8 cellular contexts compared by ENCODE assay signal in genomic region chr2:32947484-32948143, GRCh38. TPM values are rescaled to one million over a fixed set of nuclear protein-coding genes. Genes with fewer than 3 reads are reported as not detected.
DNase-seq lines count a peak whose midpoint lies in the region; ATAC-seq and TF ChIP-seq lines count a peak whose summit lies in the region.

No MANE protein-coding gene starts in this region.

- peak overlapping the region in 1 of 2 experiments; percentile 77; a peak in 2 of 4 replicates for H4K8ac ChIP-seq in IMR-90 (ENCODE audit: low read depth in 2 of 2, low read length in 2 of 2)

- H2BK15ac ChIP-seq in IMR-90 (ENCODE audit: low read depth, low read length): 0 out of 3 replicates have a peak overlapping the region, but pooled peaks have one; percentile 1

- DNase-seq in IMR-90 (peak; percentile 54), fibroblast of peridontal ligament (ENCODE audit: extremely low read depth) (peak; percentile 35), COLO829 (ENCODE audit: low spot score) (no peak)
- DNase-seq in activated CD8-positive, alpha-beta memory T cell treated with anti-CD3 and anti-CD28 coated beads, Interleukin-2, amount 10 ng/mL, durations not matched to agents 7 days and 5 days: peak; percentile 51

- H3K27ac ChIP-seq in C4-2B (peak overlapping the region; percentile 35), IMR-90 (ENCODE audit: insufficient read depth, low read length) (peak overlapping the region; percentile 83), neural cell (ENCODE audit: low read length) (no peak overlapping the region)

- in situ Hi-C loops in IMR-90 (cut with MboI; ENCODE audit: low sequenced_read_pairs): loop anchor here (5.0 to 10.0 kb wide), 2 partner anchors 175 to 187 kb away; no protein-coding TSS in a partner anchor

- H3K56ac ChIP-seq in IMR-90 (ENCODE audit: extremely low read depth, insufficient read depth, low read length): peak overlapping the region; percentile 76; the same call in 1 of the 2 replicates

- H3K36me3 Mint-ChIP-seq in activated CD8-positive, alpha-beta memory T cell treated with anti-CD3 and anti-CD28 coated beads, Interleukin-2, amount 10 ng/mL, durations not matched to agents 7 days and 5 days: no peaks in the 10 kb centered on the region

- H3K14ac ChIP-seq in IMR-90 (replicated peaks; ENCODE audit: low read depth, low read length): peak overlapping the region; percentile 65

- peaks cover 66% of the 10 kb centered on the region for H3K27me3 Mint-ChIP-seq in activated CD8-positive, alpha-beta memory T cell treated with anti-CD3 and anti-CD28 coated beads, Interleukin-2, amount 10 ng/mL, durations not matched to agents 7 days and 5 days

- H2BK120ac ChIP-seq in IMR-90 (ENCODE audit: low read depth, low read length): peak overlapping the region; percentile 71

- peak overlapping the region; percentile 77; the same call in 1 of the 2 replicates for H3K23ac ChIP-seq in IMR-90 (ENCODE audit: low read depth, low read length)

- peak overlapping the region; percentile 85 for H2BK5ac ChIP-seq in IMR-90 (ENCODE audit: low read depth, low read length, poor library complexity, severe bottlenecking)

- peak overlapping the region; percentile 31 for H4K91ac ChIP-seq in IMR-90 (ENCODE audit: insufficient read depth, low read depth, low read length)

- WGBS in IMR-90 (ENCODE audit: extremely low coverage in 2 of 2, insufficient read length in 1 of 2), 2 experiments: 3% methylated on average over 6 of the region's 75 CpGs; no CpG with 5 or more reads in 1 of the 2 experiments

- dilution Hi-C loops in IMR-90 (cut with HindIII; ENCODE audit: low sequenced_read_pairs, unreplicated experiment): no loop called here

- H3K4ac ChIP-seq in IMR-90 (ENCODE audit: low read depth, low read length): peak overlapping the region; percentile 72

- H3K9me3 ChIP-seq in IMR-90 (ENCODE audit: control insufficient read depth, insufficient read depth, low read length) (no peaks in the 10 kb centered on the region), neural cell (ENCODE audit: low read length) (no peaks in the 10 kb centered on the region)

- H4K20me1 ChIP-seq in IMR-90 (ENCODE audit: insufficient read depth, low read length) (no peaks in the 10 kb centered on the region), neural cell (ENCODE audit: insufficient read depth) (no peaks in the 10 kb centered on the region)

- peak overlapping the region; percentile 44 for H2AK9ac ChIP-seq in IMR-90 (replicated peaks; ENCODE audit: low read depth, low read length, poor library complexity)

- intact Hi-C loops in IMR-90 (cut with micrococcal nuclease): loop anchor here (2.0 to 5.0 kb wide), 4 partner anchors 75 to 495 kb away; no protein-coding TSS in a partner anchor

- H3K9me2 ChIP-seq in neural cell (ENCODE audit: insufficient read depth, low read length): no peaks in the 10 kb centered on the region

- H3K18ac ChIP-seq in IMR-90 (ENCODE audit: low read depth, low read length): peak overlapping the region; percentile 1

- peaks cover 3% of the 10 kb centered on the region; the same call in 1 of the 2 replicates for H3K9me1 ChIP-seq in IMR-90 (ENCODE audit: insufficient read depth, low read length)

- no peak for TF ChIP-seq CTCF in C4-2B (conservative IDR thresholded peaks at IDR 0.05)
- no peak for TF ChIP-seq CTCF in IMR-90 (conservative IDR thresholded peaks at IDR 0.05; ENCODE audit: low read depth, low read length)
- no peak for TF ChIP-seq CTCF in neural cell (IDR thresholded peaks at IDR 0.05; ENCODE audit: poor library complexity, severe bottlenecking)

- POLR2A ChIA-PET in IMR-90 (lab: Charles Lee; ENCODE audit: unreplicated experiment): no interaction called here

- peak; percentile 27 for ATAC-seq in GM19452 (IDR thresholded peaks at IDR 0.05; ENCODE audit: unreplicated experiment)
- ATAC-seq in IMR-90 (ENCODE audit: low read depth): peak; percentile 57
- ATAC-seq in activated CD8-positive, alpha-beta memory T cell treated with anti-CD3 and anti-CD28 coated beads, Interleukin-2, amount 10 ng/mL, durations not matched to agents 7 days and 5 days: peak; percentile 38
- no peak for ATAC-seq in GM21786 (IDR thresholded peaks at IDR 0.05; ENCODE audit: unreplicated experiment)

- H2AK5ac ChIP-seq in IMR-90 (ENCODE audit: low read depth, low read length): peak overlapping the region; percentile 55

- H4K5ac ChIP-seq in IMR-90 (ENCODE audit: low read depth, low read length): peak overlapping the region; percentile 9; the same call in 1 of the 2 replicates

- peak overlapping the region; percentile 42 for H3K4me3 Mint-ChIP-seq in activated CD8-positive, alpha-beta memory T cell treated with anti-CD3 and anti-CD28 coated beads, Interleukin-2, amount 10 ng/mL, durations not matched to agents 7 days and 5 days

- no TSS peak for BruUV-seq in IMR-90 (replicated peaks; lab: Mats Ljungman, UMichigan)

- peak overlapping the region; percentile 61 for H3K4me3 ChIP-seq in IMR-90 (ENCODE audit: insufficient read depth, low read depth, low read length)
- H3K4me3 ChIP-seq in neural cell (ENCODE audit: low read length): peak overlapping the region; percentile 72

- H3K4me2 ChIP-seq in IMR-90 (ENCODE audit: low read depth, low read length): peak overlapping the region; percentile 92
- H3K4me2 ChIP-seq in neural cell (ENCODE audit: low read length): peak overlapping the region; percentile 38

- H3K36me3 ChIP-seq in IMR-90 (ENCODE audit: control insufficient read depth, insufficient read depth, low read length) (peaks cover 5% of the 10 kb centered on the region; the same call in 1 of the 2 replicates), neural cell (ENCODE audit: insufficient read depth, low read length) (no peaks in the 10 kb centered on the region)

- no peak overlapping the region for H3K27ac Mint-ChIP-seq in activated CD8-positive, alpha-beta memory T cell treated with anti-CD3 and anti-CD28 coated beads, Interleukin-2, amount 10 ng/mL, durations not matched to agents 7 days and 5 days

- H3K27me3 ChIP-seq in IMR-90 (ENCODE audit: control insufficient read depth, insufficient read depth, low read length) (no peaks in the 10 kb centered on the region), neural cell (ENCODE audit: insufficient read depth, low read depth, low read length) (peaks cover 5% of the 10 kb centered on the region)

- H3F3A ChIP-seq in neural cell (ENCODE audit: insufficient read depth, low read length, poor library complexity, severe bottlenecking): no peaks in the 10 kb centered on the region

- TF ChIP-seq RAD21 in IMR-90 (IDR thresholded peaks at IDR 0.05; ENCODE audit: low read length) (no peak), neural cell (conservative IDR thresholded peaks at IDR 0.05) (peak; percentile 38)

- H3K79me1 ChIP-seq in IMR-90 (ENCODE audit: low read depth in 1 of 2, low read length in 2 of 2): peaks cover 27 to 56% of the 10 kb centered on the region in 2 experiments

- H3K4me1 Mint-ChIP-seq in activated CD8-positive, alpha-beta memory T cell treated with anti-CD3 and anti-CD28 coated beads, Interleukin-2, amount 10 ng/mL, durations not matched to agents 7 days and 5 days: peaks cover 9% of the 10 kb centered on the region

- H3K9me3 Mint-ChIP-seq in activated CD8-positive, alpha-beta memory T cell treated with anti-CD3 and anti-CD28 coated beads, Interleukin-2, amount 10 ng/mL, durations not matched to agents 7 days and 5 days (ENCODE audit: low read depth): no peaks in the 10 kb centered on the region

- no peak overlapping the region; the same call in 1 of the 2 replicates for H2BK20ac ChIP-seq in IMR-90 (ENCODE audit: low read depth, low read length)

- TF ChIP-seq EP300 in neural cell (conservative IDR thresholded peaks at IDR 0.05; ENCODE audit: poor library complexity, severe bottlenecking): no peak

- H3K79me2 ChIP-seq in neural cell (replicated peaks; ENCODE audit: insufficient read depth, low read length): no peaks in the 10 kb centered on the region

- CTCF ChIA-PET in IMR-90 (lab: Yijun Ruan, JAX): interaction anchor here (0.6 kb wide), 1 partner anchor 238 kb away, joined by 4 read pairs; no protein-coding TSS in a partner anchor
- CTCF ChIA-PET in activated CD8-positive, alpha-beta memory T cell treated with anti-CD3 and anti-CD28 coated beads, Interleukin-2, amount 10 ng/mL, durations not matched to agents 7 days and 5 days (lab: Charles Lee): no interaction called here

- peaks cover 7% of the 10 kb centered on the region; the same call in 1 of the 2 replicates for H3K4me1 ChIP-seq in IMR-90 (ENCODE audit: control insufficient read depth, insufficient read depth, low read length)

- TF ChIP-seq POLR2A in IMR-90 (IDR thresholded peaks at IDR 0.05; ENCODE audit: low read depth, low read length): no peak

- H2AFZ ChIP-seq in IMR-90 (replicated peaks; ENCODE audit: low read length, poor library complexity) (peak overlapping the region; percentile 95), neural cell (ENCODE audit: low read depth, low read length) (no peak overlapping the region)

- peak overlapping the region; percentile 72 for H3K9ac ChIP-seq in IMR-90 (ENCODE audit: low read depth, low read length)
- peak overlapping the region; percentile 49 for H3K9ac ChIP-seq in neural cell (ENCODE audit: low read length)

TF ChIP-seq in IMR-90, 13 proteins besides CTCF, POLR2A, EP300 and RAD21 (continues in another document):
- TF ChIP-seq MXI1 (IDR thresholded peaks at IDR 0.05; ENCODE audit: borderline replicate concordance, low read depth, low read length): no peak
- no peak for TF ChIP-seq NFE2L2 (IDR thresholded peaks at IDR 0.05; ENCODE audit: low read depth, low read length)
- no peak for TF ChIP-seq CEBPB (IDR thresholded peaks at IDR 0.05; ENCODE audit: low read depth, low read length)
- TF ChIP-seq BHLHE40 (IDR thresholded peaks at IDR 0.05; ENCODE audit: low read depth, low read length): no peak

TF ChIP-seq in neural cell, 6 proteins besides CTCF, POLR2A, EP300 and RAD21:
- TF ChIP-seq SMC3 (conservative IDR thresholded peaks at IDR 0.05; ENCODE audit: poor library complexity) (peak; percentile 37), POLR2AphosphoS5 (IDR thresholded peaks at IDR 0.05) (no peak), MXI1 (conservative IDR thresholded peaks at IDR 0.05; ENCODE audit: poor library complexity, severe bottlenecking) (peak; percentile 7)

RNA-seq across cellular contexts. Expression of gene LTBP1, which starts 0.9 kb away (rescaled TPM):
- 297 and 326 TPM in 2 replicates for total RNA-seq in IMR-90 (2012; rRNA removed)
- polyA plus RNA-seq in IMR-90 (2012; rRNA removed) (211 and 235 TPM in 2 replicates), neural cell (1.8 and 3.4 TPM in 2 replicates)
- 117 and 133 TPM in 2 replicates for polyA plus RNA-seq in IMR-90 (2012; cell fraction: cytosol; rRNA removed)
- 75.2 and 176 TPM in 2 replicates for polyA plus RNA-seq in IMR-90 (2012; cell fraction: nucleus; rRNA removed; ENCODE audit: low replicate concordance)
- under 1 TPM; 0.37 to 0.50 TPM for total RNA-seq in activated CD8-positive, alpha-beta memory T cell treated with anti-CD3 and anti-CD28 coated beads, Interleukin-2, amount 10 ng/mL, durations not matched to agents 7 days and 5 days
- polyA minus RNA-seq in neural cell: 2.7 and 3.2 TPM in 2 replicates

Comparison
In these comparisons a context has a peak if more than half of its experiments do, and no peak if none do; other contexts are left out.
1. RNA of gene LTBP1, which starts 0.9 kb away (total RNA-seq): 297 to 326 TPM in IMR-90; 0.37 to 0.50 TPM in activated CD8-positive, alpha-beta memory T cell treated with anti-CD3 and anti-CD28 coated beads, Interleukin-2, amount 10 ng/mL, durations not matched to agents 7 days and 5 days; every median in the first group is over 100 times any median in the second.